1 cellular context compared by ENCODE assay signal in genomic region chr12:51071663-51072062, GRCh38.
TF ChIP-seq lines count a peak whose summit lies in the region.

No MANE protein-coding gene starts in this region.

TF ChIP-seq in endothelial cell of umbilical vein, 7 proteins besides CTCF, POLR2A, EP300 and RAD21:
- no peak for TF ChIP-seq EZH2 (IDR thresholded peaks at IDR 0.05; ENCODE audit: borderline replicate concordance, low read depth, low read length, severe bottlenecking)
- no peak for TF ChIP-seq JUN (IDR thresholded peaks at IDR 0.05; ENCODE audit: borderline replicate concordance, insufficient read depth, insufficient read length, low read depth)
- no peak for TF ChIP-seq POLR2AphosphoS5 (IDR thresholded peaks at IDR 0.05; ENCODE audit: insufficient read depth, low read depth, low read length)
- no peak for TF ChIP-seq MYC (IDR thresholded peaks at IDR 0.05; ENCODE audit: low read depth, low read length)
- TF ChIP-seq, protein P1, sequence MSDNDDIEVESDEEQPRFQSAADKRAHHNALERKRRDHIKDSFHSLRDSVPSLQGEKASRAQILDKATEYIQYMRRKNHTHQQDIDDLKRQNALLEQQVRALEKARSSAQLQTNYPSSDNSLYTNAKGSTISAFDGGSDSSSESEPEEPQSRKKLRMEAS (IDR thresholded peaks at IDR 0.05; ENCODE audit: insufficient read depth, insufficient read length), result no peak
- no peak for TF ChIP-seq GATA2 (IDR thresholded peaks at IDR 0.05; ENCODE audit: insufficient read depth, insufficient read length, low read depth, low read length)
- no peak for TF ChIP-seq FOS (IDR thresholded peaks at IDR 0.05; ENCODE audit: borderline replicate concordance, insufficient read depth, low read length)
